In genomic region chr1:48175116-48175515, GRCh38 we compare ENCODE assay signal across 1 cellular context.
TF ChIP-seq lines count a peak whose summit lies in the region.

No MANE protein-coding gene starts in this region.

TF ChIP-seq in GM23338, 12 proteins besides CTCF, POLR2A, EP300 and RAD21 (continued from another document):
- TF ChIP-seq, protein P1, sequence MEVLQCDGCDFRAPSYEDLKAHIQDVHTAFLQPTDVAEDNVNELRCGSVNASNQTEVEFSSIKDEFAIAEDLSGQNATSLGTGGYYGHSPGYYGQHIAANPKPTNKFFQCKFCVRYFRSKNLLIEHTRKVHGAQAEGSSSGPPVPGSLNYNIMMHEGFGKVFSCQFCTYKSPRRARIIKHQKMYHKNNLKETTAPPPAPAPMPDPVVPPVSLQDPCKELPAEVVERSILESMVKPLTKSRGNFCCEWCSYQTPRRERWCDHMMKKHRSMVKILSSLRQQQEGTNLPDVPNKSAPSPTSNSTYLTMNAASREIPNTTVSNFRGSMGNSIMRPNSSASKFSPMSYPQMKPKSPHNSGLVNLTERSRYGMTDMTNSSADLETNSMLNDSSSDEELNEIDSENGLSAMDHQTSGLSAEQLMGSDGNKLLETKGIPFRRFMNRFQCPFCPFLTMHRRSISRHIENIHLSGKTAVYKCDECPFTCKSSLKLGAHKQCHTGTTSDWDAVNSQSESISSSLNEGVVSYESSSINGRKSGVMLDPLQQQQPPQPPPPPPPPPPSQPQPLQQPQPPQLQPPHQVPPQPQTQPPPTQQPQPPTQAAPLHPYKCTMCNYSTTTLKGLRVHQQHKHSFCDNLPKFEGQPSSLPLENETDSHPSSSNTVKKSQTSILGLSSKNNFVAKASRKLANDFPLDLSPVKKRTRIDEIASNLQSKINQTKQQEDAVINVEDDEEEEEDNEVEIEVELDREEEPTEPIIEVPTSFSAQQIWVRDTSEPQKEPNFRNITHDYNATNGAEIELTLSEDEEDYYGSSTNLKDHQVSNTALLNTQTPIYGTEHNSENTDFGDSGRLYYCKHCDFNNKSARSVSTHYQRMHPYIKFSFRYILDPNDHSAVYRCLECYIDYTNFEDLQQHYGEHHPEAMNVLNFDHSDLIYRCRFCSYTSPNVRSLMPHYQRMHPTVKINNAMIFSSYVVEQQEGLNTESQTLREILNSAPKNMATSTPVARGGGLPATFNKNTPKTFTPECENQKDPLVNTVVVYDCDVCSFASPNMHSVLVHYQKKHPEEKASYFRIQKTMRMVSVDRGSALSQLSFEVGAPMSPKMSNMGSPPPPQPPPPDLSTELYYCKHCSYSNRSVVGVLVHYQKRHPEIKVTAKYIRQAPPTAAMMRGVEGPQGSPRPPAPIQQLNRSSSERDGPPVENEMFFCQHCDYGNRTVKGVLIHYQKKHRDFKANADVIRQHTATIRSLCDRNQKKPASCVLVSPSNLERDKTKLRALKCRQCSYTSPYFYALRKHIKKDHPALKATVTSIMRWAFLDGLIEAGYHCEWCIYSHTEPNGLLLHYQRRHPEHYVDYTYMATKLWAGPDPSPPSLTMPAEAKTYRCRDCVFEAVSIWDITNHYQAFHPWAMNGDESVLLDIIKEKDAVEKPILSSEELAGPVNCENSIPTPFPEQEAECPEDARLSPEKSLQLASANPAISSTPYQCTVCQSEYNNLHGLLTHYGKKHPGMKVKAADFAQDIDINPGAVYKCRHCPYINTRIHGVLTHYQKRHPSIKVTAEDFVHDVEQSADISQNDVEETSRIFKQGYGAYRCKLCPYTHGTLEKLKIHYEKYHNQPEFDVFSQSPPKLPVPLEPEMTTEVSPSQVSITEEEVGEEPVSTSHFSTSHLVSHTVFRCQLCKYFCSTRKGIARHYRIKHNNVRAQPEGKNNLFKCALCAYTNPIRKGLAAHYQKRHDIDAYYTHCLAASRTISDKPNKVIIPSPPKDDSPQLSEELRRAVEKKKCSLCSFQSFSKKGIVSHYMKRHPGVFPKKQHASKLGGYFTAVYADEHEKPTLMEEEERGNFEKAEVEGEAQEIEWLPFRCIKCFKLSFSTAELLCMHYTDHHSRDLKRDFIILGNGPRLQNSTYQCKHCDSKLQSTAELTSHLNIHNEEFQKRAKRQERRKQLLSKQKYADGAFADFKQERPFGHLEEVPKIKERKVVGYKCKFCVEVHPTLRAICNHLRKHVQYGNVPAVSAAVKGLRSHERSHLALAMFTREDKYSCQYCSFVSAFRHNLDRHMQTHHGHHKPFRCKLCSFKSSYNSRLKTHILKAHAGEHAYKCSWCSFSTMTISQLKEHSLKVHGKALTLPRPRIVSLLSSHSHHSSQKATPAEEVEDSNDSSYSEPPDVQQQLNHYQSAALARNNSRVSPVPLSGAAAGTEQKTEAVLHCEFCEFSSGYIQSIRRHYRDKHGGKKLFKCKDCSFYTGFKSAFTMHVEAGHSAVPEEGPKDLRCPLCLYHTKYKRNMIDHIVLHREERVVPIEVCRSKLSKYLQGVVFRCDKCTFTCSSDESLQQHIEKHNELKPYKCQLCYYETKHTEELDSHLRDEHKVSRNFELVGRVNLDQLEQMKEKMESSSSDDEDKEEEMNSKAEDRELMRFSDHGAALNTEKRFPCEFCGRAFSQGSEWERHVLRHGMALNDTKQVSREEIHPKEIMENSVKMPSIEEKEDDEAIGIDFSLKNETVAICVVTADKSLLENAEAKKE (CRISPR knock-in tag; IDR thresholded peaks at IDR 0.05): no peak
- TF ChIP-seq ZNF331 (CRISPR knock-in tag; IDR thresholded peaks at IDR 0.05; ENCODE audit: low read depth) (no peak), NANOG (IDR thresholded peaks at IDR 0.05; ENCODE audit: borderline replicate concordance) (no peak), STAT1 (IDR thresholded peaks at IDR 0.05; ENCODE audit: unreplicated experiment) (no peak), CREB1 (CRISPR knock-in tag; IDR thresholded peaks at IDR 0.05; ENCODE audit: low read depth) (no peak), JUNB (IDR thresholded peaks at IDR 0.05; ENCODE audit: unreplicated experiment) (no peak), EZH2 (IDR thresholded peaks at IDR 0.05; ENCODE audit: low read depth, unreplicated experiment) (no peak), ZNF114 (CRISPR knock-in tag; IDR thresholded peaks at IDR 0.05) (no peak)
- TF ChIP-seq, protein P2, sequence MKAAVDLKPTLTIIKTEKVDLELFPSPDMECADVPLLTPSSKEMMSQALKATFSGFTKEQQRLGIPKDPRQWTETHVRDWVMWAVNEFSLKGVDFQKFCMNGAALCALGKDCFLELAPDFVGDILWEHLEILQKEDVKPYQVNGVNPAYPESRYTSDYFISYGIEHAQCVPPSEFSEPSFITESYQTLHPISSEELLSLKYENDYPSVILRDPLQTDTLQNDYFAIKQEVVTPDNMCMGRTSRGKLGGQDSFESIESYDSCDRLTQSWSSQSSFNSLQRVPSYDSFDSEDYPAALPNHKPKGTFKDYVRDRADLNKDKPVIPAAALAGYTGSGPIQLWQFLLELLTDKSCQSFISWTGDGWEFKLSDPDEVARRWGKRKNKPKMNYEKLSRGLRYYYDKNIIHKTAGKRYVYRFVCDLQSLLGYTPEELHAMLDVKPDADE (IDR thresholded peaks at IDR 0.05): no peak
